ENCODE assay signal across 1 cellular context in the genomic region with DNA sequence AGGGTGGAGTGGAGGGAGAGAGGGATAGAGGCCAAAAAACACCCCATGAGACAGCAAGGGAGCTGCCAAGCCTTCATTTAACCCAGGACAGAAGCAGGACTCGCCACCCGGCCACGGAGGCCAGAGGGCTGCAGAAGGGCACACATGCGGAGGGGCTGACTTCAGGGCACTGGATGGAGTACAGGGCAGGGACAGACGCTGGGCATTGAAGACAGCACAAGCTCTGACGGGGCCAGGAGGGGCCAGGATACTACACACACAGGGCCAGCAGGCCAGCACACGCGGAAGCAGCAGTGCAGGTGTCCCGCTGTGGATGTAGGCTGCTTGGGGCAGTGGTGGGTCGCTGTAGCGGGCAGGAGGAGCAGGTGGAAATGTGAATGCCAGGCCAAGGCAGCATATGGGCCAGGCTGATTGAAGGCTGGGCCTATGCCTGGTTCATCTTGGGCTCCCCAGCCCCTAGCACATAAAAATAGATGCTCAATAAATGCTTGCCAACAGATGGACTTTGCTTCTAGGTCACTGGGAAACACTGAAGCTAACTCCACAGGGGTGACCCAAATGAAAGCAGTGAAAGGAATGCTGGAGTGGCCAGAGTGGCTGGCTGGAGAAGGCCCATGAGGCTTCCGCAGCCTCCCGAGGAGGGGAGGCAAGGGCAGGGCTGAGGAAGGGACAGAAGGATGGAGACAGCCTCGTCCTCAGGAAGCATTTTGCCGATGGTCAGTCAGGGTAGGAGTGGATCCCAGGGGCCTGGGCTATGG.
TF ChIP-seq lines count a peak whose summit lies in the region.

No MANE protein-coding gene starts in this region.

TF ChIP-seq in GM23338, 12 proteins besides CTCF, POLR2A, EP300 and RAD21 (continued from another document):
- TF ChIP-seq, protein P1, sequence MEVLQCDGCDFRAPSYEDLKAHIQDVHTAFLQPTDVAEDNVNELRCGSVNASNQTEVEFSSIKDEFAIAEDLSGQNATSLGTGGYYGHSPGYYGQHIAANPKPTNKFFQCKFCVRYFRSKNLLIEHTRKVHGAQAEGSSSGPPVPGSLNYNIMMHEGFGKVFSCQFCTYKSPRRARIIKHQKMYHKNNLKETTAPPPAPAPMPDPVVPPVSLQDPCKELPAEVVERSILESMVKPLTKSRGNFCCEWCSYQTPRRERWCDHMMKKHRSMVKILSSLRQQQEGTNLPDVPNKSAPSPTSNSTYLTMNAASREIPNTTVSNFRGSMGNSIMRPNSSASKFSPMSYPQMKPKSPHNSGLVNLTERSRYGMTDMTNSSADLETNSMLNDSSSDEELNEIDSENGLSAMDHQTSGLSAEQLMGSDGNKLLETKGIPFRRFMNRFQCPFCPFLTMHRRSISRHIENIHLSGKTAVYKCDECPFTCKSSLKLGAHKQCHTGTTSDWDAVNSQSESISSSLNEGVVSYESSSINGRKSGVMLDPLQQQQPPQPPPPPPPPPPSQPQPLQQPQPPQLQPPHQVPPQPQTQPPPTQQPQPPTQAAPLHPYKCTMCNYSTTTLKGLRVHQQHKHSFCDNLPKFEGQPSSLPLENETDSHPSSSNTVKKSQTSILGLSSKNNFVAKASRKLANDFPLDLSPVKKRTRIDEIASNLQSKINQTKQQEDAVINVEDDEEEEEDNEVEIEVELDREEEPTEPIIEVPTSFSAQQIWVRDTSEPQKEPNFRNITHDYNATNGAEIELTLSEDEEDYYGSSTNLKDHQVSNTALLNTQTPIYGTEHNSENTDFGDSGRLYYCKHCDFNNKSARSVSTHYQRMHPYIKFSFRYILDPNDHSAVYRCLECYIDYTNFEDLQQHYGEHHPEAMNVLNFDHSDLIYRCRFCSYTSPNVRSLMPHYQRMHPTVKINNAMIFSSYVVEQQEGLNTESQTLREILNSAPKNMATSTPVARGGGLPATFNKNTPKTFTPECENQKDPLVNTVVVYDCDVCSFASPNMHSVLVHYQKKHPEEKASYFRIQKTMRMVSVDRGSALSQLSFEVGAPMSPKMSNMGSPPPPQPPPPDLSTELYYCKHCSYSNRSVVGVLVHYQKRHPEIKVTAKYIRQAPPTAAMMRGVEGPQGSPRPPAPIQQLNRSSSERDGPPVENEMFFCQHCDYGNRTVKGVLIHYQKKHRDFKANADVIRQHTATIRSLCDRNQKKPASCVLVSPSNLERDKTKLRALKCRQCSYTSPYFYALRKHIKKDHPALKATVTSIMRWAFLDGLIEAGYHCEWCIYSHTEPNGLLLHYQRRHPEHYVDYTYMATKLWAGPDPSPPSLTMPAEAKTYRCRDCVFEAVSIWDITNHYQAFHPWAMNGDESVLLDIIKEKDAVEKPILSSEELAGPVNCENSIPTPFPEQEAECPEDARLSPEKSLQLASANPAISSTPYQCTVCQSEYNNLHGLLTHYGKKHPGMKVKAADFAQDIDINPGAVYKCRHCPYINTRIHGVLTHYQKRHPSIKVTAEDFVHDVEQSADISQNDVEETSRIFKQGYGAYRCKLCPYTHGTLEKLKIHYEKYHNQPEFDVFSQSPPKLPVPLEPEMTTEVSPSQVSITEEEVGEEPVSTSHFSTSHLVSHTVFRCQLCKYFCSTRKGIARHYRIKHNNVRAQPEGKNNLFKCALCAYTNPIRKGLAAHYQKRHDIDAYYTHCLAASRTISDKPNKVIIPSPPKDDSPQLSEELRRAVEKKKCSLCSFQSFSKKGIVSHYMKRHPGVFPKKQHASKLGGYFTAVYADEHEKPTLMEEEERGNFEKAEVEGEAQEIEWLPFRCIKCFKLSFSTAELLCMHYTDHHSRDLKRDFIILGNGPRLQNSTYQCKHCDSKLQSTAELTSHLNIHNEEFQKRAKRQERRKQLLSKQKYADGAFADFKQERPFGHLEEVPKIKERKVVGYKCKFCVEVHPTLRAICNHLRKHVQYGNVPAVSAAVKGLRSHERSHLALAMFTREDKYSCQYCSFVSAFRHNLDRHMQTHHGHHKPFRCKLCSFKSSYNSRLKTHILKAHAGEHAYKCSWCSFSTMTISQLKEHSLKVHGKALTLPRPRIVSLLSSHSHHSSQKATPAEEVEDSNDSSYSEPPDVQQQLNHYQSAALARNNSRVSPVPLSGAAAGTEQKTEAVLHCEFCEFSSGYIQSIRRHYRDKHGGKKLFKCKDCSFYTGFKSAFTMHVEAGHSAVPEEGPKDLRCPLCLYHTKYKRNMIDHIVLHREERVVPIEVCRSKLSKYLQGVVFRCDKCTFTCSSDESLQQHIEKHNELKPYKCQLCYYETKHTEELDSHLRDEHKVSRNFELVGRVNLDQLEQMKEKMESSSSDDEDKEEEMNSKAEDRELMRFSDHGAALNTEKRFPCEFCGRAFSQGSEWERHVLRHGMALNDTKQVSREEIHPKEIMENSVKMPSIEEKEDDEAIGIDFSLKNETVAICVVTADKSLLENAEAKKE (CRISPR knock-in tag; IDR thresholded peaks at IDR 0.05) = no peak
- TF ChIP-seq STAT1 (IDR thresholded peaks at IDR 0.05; ENCODE audit: unreplicated experiment) (no peak), ZNF331 (CRISPR knock-in tag; IDR thresholded peaks at IDR 0.05; ENCODE audit: low read depth) (no peak), NANOG (IDR thresholded peaks at IDR 0.05; ENCODE audit: borderline replicate concordance) (no peak), CREB1 (CRISPR knock-in tag; IDR thresholded peaks at IDR 0.05; ENCODE audit: low read depth) (no peak)
- TF ChIP-seq, protein P2, sequence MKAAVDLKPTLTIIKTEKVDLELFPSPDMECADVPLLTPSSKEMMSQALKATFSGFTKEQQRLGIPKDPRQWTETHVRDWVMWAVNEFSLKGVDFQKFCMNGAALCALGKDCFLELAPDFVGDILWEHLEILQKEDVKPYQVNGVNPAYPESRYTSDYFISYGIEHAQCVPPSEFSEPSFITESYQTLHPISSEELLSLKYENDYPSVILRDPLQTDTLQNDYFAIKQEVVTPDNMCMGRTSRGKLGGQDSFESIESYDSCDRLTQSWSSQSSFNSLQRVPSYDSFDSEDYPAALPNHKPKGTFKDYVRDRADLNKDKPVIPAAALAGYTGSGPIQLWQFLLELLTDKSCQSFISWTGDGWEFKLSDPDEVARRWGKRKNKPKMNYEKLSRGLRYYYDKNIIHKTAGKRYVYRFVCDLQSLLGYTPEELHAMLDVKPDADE (IDR thresholded peaks at IDR 0.05) = no peak
